Comparison of ENCODE assay signal across 1 cellular context in the genomic region with DNA sequence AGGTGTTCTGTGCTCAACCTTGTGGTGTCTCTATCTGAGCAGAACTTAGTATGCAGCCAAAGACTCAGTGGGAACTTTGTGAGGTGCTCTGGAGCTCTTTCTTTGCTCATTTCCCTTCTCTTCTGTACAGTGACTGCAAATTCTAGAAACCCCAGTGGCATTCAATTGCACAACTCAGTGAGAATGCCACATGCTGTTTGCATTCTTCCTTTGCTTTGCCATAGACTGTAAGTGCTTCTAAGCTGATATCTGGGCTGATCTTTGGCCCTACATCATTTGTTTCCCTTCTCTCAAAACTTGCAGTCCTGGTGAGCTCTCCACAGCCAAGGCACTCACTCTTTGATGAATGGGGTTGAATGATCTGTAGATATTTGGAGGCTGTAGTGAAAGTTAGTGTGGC.
TF ChIP-seq lines count a peak whose summit lies in the region.

No MANE protein-coding gene starts in this region.

TF ChIP-seq in HepG2, 621 proteins besides CTCF, POLR2A, EP300 and RAD21 (continued from another document):
- TF ChIP-seq, protein P1, sequence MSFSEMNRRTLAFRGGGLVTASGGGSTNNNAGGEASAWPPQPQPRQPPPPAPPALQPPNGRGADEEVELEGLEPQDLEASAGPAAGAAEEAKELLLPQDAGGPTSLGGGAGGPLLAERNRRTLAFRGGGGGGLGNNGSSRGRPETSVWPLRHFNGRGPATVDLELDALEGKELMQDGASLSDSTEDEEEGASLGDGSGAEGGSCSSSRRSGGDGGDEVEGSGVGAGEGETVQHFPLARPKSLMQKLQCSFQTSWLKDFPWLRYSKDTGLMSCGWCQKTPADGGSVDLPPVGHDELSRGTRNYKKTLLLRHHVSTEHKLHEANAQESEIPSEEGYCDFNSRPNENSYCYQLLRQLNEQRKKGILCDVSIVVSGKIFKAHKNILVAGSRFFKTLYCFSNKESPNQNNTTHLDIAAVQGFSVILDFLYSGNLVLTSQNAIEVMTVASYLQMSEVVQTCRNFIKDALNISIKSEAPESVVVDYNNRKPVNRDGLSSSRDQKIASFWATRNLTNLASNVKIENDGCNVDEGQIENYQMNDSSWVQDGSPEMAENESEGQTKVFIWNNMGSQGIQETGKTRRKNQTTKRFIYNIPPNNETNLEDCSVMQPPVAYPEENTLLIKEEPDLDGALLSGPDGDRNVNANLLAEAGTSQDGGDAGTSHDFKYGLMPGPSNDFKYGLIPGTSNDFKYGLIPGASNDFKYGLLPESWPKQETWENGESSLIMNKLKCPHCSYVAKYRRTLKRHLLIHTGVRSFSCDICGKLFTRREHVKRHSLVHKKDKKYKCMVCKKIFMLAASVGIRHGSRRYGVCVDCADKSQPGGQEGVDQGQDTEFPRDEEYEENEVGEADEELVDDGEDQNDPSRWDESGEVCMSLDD (CRISPR knock-in tag; IDR thresholded peaks at IDR 0.05; ENCODE audit: borderline replicate concordance): no peak
- peak; percentile 25; the same call in 1 of the 2 replicates for TF ChIP-seq ETV5 (CRISPR knock-in tag; IDR thresholded peaks at IDR 0.05; ENCODE audit: borderline replicate concordance)
- peak; percentile 91 for TF ChIP-seq CEBPG (CRISPR knock-in tag; IDR thresholded peaks at IDR 0.05)
- TF ChIP-seq ISL2 (CRISPR knock-in tag; IDR thresholded peaks at IDR 0.05): 0 out of 2 replicates have a peak, but pooled peaks have one; percentile 23
- TF ChIP-seq FOXO1 (CRISPR knock-in tag; IDR thresholded peaks at IDR 0.05): no peak
- TF ChIP-seq ZNF644 (CRISPR knock-in tag; IDR thresholded peaks at IDR 0.05; ENCODE audit: low read depth): peak; percentile 64; the same call in 1 of the 2 replicates
- TF ChIP-seq, protein P2, sequence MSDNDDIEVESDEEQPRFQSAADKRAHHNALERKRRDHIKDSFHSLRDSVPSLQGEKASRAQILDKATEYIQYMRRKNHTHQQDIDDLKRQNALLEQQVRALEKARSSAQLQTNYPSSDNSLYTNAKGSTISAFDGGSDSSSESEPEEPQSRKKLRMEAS (IDR thresholded peaks at IDR 0.05): peak; percentile 79
- TF ChIP-seq, protein P3, sequence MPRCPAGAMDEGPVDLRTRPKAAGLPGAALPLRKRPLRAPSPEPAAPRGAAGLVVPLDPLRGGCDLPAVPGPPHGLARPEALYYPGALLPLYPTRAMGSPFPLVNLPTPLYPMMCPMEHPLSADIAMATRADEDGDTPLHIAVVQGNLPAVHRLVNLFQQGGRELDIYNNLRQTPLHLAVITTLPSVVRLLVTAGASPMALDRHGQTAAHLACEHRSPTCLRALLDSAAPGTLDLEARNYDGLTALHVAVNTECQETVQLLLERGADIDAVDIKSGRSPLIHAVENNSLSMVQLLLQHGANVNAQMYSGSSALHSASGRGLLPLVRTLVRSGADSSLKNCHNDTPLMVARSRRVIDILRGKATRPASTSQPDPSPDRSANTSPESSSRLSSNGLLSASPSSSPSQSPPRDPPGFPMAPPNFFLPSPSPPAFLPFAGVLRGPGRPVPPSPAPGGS (CRISPR knock-in tag; IDR thresholded peaks at IDR 0.05): no peak
- TF ChIP-seq ZNF331 (CRISPR knock-in tag; IDR thresholded peaks at IDR 0.05): peak; percentile 47; the same call in 1 of the 2 replicates
- TF ChIP-seq, protein P4, sequence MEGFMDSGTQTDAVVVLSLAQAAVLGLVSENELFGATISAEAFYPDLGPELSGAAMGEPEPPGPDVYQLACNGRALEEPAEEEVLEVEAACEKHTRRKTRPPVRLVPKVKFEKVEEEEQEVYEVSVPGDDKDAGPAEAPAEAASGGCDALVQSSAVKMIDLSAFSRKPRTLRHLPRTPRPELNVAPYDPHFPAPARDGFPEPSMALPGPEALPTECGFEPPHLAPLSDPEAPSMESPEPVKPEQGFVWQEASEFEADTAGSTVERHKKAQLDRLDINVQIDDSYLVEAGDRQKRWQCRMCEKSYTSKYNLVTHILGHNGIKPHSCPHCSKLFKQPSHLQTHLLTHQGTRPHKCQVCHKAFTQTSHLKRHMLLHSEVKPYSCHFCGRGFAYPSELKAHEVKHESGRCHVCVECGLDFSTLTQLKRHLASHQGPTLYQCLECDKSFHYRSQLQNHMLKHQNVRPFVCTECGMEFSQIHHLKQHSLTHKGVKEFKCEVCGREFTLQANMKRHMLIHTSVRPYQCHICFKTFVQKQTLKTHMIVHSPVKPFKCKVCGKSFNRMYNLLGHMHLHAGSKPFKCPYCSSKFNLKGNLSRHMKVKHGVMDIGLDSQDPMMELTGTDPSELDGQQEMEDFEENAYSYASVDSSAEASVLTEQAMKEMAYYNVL (CRISPR knock-in tag; IDR thresholded peaks at IDR 0.05; ENCODE audit: borderline replicate concordance): no peak
- no peak for TF ChIP-seq ZNF557 (CRISPR knock-in tag; IDR thresholded peaks at IDR 0.05)
- TF ChIP-seq PCBP1 (IDR thresholded peaks at IDR 0.05; ENCODE audit: borderline replicate concordance, low read depth, low read length): no peak
- no peak for TF ChIP-seq BHLHE40 (IDR thresholded peaks at IDR 0.05; ENCODE audit: low read length)
- TF ChIP-seq, protein P5, sequence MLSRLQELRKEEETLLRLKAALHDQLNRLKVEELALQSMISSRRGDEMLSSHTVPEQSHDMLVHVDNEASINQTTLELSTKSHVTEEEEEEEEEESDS (CRISPR knock-in tag; IDR thresholded peaks at IDR 0.05; ENCODE audit: borderline replicate concordance): no peak
- TF ChIP-seq, protein P6, sequence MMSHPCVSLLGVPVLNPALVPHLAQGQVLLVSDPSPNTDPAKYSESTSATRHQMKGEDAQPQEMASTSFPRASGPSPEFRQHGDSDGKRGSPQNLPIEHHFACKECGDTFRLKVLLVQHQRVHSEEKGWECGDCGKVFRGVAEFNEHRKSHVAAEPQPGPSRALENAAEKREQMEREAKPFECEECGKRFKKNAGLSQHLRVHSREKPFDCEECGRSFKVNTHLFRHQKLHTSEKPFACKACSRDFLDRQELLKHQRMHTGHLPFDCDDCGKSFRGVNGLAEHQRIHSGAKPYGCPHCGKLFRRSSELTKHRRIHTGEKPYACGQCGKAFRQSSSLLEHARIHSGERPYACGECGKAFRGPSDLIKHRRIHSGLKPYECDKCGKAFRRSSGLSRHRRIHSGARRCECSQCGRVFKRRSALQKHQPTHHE (CRISPR knock-in tag; IDR thresholded peaks at IDR 0.05; ENCODE audit: borderline replicate concordance): no peak
- no peak for TF ChIP-seq ATF7-NPFF (CRISPR knock-in tag; IDR thresholded peaks at IDR 0.05; ENCODE audit: low read depth)
- TF ChIP-seq, protein P7, sequence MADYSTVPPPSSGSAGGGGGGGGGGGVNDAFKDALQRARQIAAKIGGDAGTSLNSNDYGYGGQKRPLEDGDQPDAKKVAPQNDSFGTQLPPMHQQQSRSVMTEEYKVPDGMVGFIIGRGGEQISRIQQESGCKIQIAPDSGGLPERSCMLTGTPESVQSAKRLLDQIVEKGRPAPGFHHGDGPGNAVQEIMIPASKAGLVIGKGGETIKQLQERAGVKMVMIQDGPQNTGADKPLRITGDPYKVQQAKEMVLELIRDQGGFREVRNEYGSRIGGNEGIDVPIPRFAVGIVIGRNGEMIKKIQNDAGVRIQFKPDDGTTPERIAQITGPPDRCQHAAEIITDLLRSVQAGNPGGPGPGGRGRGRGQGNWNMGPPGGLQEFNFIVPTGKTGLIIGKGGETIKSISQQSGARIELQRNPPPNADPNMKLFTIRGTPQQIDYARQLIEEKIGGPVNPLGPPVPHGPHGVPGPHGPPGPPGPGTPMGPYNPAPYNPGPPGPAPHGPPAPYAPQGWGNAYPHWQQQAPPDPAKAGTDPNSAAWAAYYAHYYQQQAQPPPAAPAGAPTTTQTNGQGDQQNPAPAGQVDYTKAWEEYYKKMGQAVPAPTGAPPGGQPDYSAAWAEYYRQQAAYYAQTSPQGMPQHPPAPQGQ (CRISPR knock-in tag; IDR thresholded peaks at IDR 0.05; ENCODE audit: borderline replicate concordance): no peak
- no peak for TF ChIP-seq ZBTB3 (CRISPR knock-in tag; IDR thresholded peaks at IDR 0.05; ENCODE audit: borderline replicate concordance, low read depth)
- TF ChIP-seq SSRP1 (CRISPR knock-in tag; IDR thresholded peaks at IDR 0.05): no peak
- TF ChIP-seq ELF4 (CRISPR knock-in tag; IDR thresholded peaks at IDR 0.05; ENCODE audit: borderline replicate concordance): no peak
- TF ChIP-seq CREM (IDR thresholded peaks at IDR 0.05): no peak
- no peak for TF ChIP-seq CREM (CRISPR knock-in tag; IDR thresholded peaks at IDR 0.05)
- no peak for TF ChIP-seq BRCA1 (CRISPR knock-in tag; IDR thresholded peaks at IDR 0.05)
- TF ChIP-seq, protein P8, sequence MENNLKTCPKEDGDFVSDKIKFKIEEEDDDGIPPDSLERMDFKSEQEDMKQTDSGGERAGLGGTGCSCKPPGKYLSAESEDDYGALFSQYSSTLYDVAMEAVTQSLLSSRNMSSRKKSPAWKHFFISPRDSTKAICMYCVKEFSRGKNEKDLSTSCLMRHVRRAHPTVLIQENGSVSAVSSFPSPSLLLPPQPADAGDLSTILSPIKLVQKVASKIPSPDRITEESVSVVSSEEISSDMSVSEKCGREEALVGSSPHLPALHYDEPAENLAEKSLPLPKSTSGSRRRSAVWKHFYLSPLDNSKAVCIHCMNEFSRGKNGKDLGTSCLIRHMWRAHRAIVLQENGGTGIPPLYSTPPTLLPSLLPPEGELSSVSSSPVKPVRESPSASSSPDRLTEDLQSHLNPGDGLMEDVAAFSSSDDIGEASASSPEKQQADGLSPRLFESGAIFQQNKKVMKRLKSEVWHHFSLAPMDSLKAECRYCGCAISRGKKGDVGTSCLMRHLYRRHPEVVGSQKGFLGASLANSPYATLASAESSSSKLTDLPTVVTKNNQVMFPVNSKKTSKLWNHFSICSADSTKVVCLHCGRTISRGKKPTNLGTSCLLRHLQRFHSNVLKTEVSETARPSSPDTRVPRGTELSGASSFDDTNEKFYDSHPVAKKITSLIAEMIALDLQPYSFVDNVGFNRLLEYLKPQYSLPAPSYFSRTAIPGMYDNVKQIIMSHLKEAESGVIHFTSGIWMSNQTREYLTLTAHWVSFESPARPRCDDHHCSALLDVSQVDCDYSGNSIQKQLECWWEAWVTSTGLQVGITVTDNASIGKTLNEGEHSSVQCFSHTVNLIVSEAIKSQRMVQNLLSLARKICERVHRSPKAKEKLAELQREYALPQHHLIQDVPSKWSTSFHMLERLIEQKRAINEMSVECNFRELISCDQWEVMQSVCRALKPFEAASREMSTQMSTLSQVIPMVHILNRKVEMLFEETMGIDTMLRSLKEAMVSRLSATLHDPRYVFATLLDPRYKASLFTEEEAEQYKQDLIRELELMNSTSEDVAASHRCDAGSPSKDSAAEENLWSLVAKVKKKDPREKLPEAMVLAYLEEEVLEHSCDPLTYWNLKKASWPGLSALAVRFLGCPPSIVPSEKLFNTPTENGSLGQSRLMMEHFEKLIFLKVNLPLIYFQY (CRISPR knock-in tag; IDR thresholded peaks at IDR 0.05; ENCODE audit: borderline replicate concordance): no peak
- TF ChIP-seq CBFB (CRISPR knock-in tag; IDR thresholded peaks at IDR 0.05): no peak
- no peak for TF ChIP-seq GTF3A (CRISPR knock-in tag; conservative IDR thresholded peaks at IDR 0.05)
- TF ChIP-seq, protein P9, sequence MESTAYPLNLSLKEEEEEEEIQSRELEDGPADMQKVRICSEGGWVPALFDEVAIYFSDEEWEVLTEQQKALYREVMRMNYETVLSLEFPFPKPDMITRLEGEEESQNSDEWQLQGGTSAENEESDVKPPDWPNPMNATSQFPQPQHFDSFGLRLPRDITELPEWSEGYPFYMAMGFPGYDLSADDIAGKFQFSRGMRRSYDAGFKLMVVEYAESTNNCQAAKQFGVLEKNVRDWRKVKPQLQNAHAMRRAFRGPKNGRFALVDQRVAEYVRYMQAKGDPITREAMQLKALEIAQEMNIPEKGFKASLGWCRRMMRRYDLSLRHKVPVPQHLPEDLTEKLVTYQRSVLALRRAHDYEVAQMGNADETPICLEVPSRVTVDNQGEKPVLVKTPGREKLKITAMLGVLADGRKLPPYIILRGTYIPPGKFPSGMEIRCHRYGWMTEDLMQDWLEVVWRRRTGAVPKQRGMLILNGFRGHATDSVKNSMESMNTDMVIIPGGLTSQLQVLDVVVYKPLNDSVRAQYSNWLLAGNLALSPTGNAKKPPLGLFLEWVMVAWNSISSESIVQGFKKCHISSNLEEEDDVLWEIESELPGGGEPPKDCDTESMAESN (CRISPR knock-in tag; conservative IDR thresholded peaks at IDR 0.05): no peak
- TF ChIP-seq ZNF562 (CRISPR knock-in tag; IDR thresholded peaks at IDR 0.05; ENCODE audit: borderline replicate concordance): no peak
- TF ChIP-seq POGZ (CRISPR knock-in tag; IDR thresholded peaks at IDR 0.05): no peak
- no peak for TF ChIP-seq ZNF335 (CRISPR knock-in tag; IDR thresholded peaks at IDR 0.05)
